In genomic region chr6:89034586-89035251, GRCh38 we compare ENCODE assay signal across 8 cellular contexts. TPM values are rescaled to one million over a fixed set of nuclear protein-coding genes. Genes with fewer than 3 reads are reported as not detected.
DNase-seq lines count a peak whose midpoint lies in the region; ATAC-seq, FAIRE-seq and TF ChIP-seq lines count a peak whose summit lies in the region.

No MANE protein-coding gene starts in this region.

- no peak for TF ChIP-seq CTCF in heart right ventricle (IDR thresholded peaks at IDR 0.05)

- H3K4me3 ChIP-seq in heart right ventricle (peak overlapping the region in 2 of 10 donors; percentile 19 to 20), small intestine (ENCODE audit: low read depth in 1 of 2, low read length in 2 of 2) (no peak overlapping the region)

- H3K36me3 Mint-ChIP-seq in T-helper 17 cell (ENCODE audit: low read depth): peaks cover 2% of the 10 kb centered on the region

- no peaks in the 10 kb centered on the region for H3K27me3 ChIP-seq in heart right ventricle
- no peaks in the 10 kb centered on the region for H3K27me3 ChIP-seq in small intestine (ENCODE audit: control insufficient read depth in 2 of 2, insufficient read depth in 2 of 2, low read length in 2 of 2)

- H3K27ac Mint-ChIP-seq in T-helper 17 cell: no peak overlapping the region

- H3K4me1 Mint-ChIP-seq in T-helper 17 cell: peaks cover 2% of the 10 kb centered on the region

- H3K9me3 ChIP-seq in T-helper 17 cell (ENCODE audit: control insufficient read depth, low read length, poor library complexity, severe bottlenecking) (no peaks in the 10 kb centered on the region), heart right ventricle (peaks cover 0 to 16% (median 9%) of the 10 kb centered on the region in 11 donors), small intestine (ENCODE audit: control insufficient read depth, low read depth) (no peaks in the 10 kb centered on the region)

- peak overlapping the region; percentile 65 to 95 (median 84) for H3K27ac ChIP-seq in heart right ventricle
- peak overlapping the region; percentile 92 to 93 for H3K27ac ChIP-seq in small intestine (ENCODE audit: low read depth in 1 of 2, low read length in 1 of 2)

- H3K4me1 ChIP-seq in heart right ventricle: peaks cover 4 to 54% (median 34%) of the 10 kb centered on the region in 9 donors
- H3K4me1 ChIP-seq in small intestine (ENCODE audit: control insufficient read depth in 2 of 2, insufficient read depth in 1 of 2, low read depth in 1 of 2, low read length in 1 of 2): peaks cover 7 to 9% of the 10 kb centered on the region in 2 donors

- 72 to 75% methylated on average over 7 of the region's 7 CpGs for WGBS in heart right ventricle, 2 donors
- 66 to 68% (median 67%) methylated on average over 7 of the region's 7 CpGs for WGBS in small intestine, 3 donors

- H3K4me3 Mint-ChIP-seq in T-helper 17 cell: no peak overlapping the region

- no peaks in the 10 kb centered on the region for H3K27me3 Mint-ChIP-seq in T-helper 17 cell

- ATAC-seq in T-helper 17 cell: peak; percentile 51
- ATAC-seq in heart right ventricle: peak in 7 of 8 donors; percentile 7 to 50 (median 30)
- no peak for ATAC-seq in GM18505 (IDR thresholded peaks at IDR 0.05; ENCODE audit: unreplicated experiment)
- ATAC-seq in HG03139 (IDR thresholded peaks at IDR 0.05; ENCODE audit: unreplicated experiment): no peak

- FAIRE-seq in H54 (lab: Jason Lieb, UNC) (peak; percentile 23), small intestine (lab: Jason Lieb, UNC) (no peak)

- intact Hi-C loops in heart right ventricle (cut with DNase I): loop anchor here in 9 of 10 donors (1.0 to 10.0 kb wide), 7 partner anchors 43 to 52 kb away; partner anchors contain the start of gene PNRC1 (in 5 of the 9)

- no peak for TF ChIP-seq POLR2A in H54 (IDR thresholded peaks at IDR 0.05; ENCODE audit: low read depth, low read length)
- TF ChIP-seq POLR2A in GM18505 (IDR thresholded peaks at IDR 0.05; ENCODE audit: borderline replicate concordance, extremely low read depth, insufficient read depth, insufficient read length): no peak

- DNase-seq in H54 (ENCODE audit: insufficient read length, low spot score) (peak; percentile 33), T-helper 17 cell (no peak), heart right ventricle (peak in 1 of 2 donors; percentile 30), small intestine (peak; percentile 22), KG1 (lab: John Stamatoyannopoulos, UW) (no peak), mesenteric fat pad (ENCODE audit: low spot score) (no peak)

- H3K36me3 ChIP-seq in heart right ventricle (no peaks in the 10 kb centered on the region), small intestine (ENCODE audit: control insufficient read depth in 2 of 2, insufficient read depth in 2 of 2, low read length in 2 of 2) (no peaks in the 10 kb centered on the region)

RNA-seq across cellular contexts. Expression of gene PNRC1, which starts 45.8 kb away (rescaled TPM):
- total RNA-seq in T-helper 17 cell (100 to 1,000 TPM; 671 to 837 TPM), heart right ventricle (100 to 1,000 TPM; 137 to 270 (median 228) TPM), mesenteric fat pad (265 TPM)
- polyA plus RNA-seq in heart right ventricle (10 to 100 TPM; 45.5 to 47.6 TPM), small intestine (10 to 100 TPM; 30.2 to 37.2 (median 32.4) TPM)

Comparison
In these comparisons a context has a peak if more than half of its experiments do, and no peak if none do; other contexts are left out.
1. DNase-seq: peak in H54 (single experiment) and small intestine (single experiment); none in T-helper 17 cell (0 of 3), KG1 (single experiment) and mesenteric fat pad (single experiment).
2. ATAC-seq: peak in T-helper 17 cell (single experiment) and heart right ventricle (7 of 8); none in GM18505 (single experiment) and HG03139 (single experiment).